Comparison of ENCODE assay signal across 9 cellular contexts in genomic region chr20:26209171-26209941, GRCh38.
A peak's percentile ranks its signal among the peaks of the same experiment; 100 is the strongest.
DNase-seq lines count a peak whose midpoint lies in the region; ATAC-seq and TF ChIP-seq lines count a peak whose summit lies in the region.
"Had no signal": no experiment of that assay in that cellular context is flagged by ENCODE, and none has a peak within 500 bp of the region (broad histone marks: within the 10 kb centered on the region; RNA-seq: fewer than 3 reads in every experiment).

No MANE protein-coding gene starts in this region.

- H3K9me3 ChIP-seq in upper lobe of right lung: no peaks in the 10 kb centered on the region

- peaks cover 29% of the 10 kb centered on the region for H3K27me3 ChIP-seq in upper lobe of right lung

- H3K36me3 ChIP-seq in upper lobe of right lung: no peaks in the 10 kb centered on the region

- intact Hi-C loops in Right ventricle myocardium superior (cut with DNase I) (no loop called here), Right ventricle myocardium inferior (cut with DNase I) (no loop called here), upper lobe of right lung (cut with DNase I) (no loop called here)

- peak overlapping the region; percentile 45 for H3K27ac ChIP-seq in upper lobe of right lung
- H3K27ac ChIP-seq: C4-2B had no signal

- TF ChIP-seq CTCF in upper lobe of right lung (IDR thresholded peaks at IDR 0.05): no peak

- POLR2A ChIA-PET in activated naive CD8-positive, alpha-beta T cell treated with anti-CD3 and anti-CD28 coated beads, Interleukin-2, amount 10 ng/mL, durations not matched to agents 7 days and 5 days (lab: Charles Lee): no interaction called here

- H3K4me3 Mint-ChIP-seq in activated naive CD8-positive, alpha-beta T cell treated with anti-CD3 and anti-CD28 coated beads, Interleukin-2, amount 10 ng/mL, durations not matched to agents 7 days and 5 days: peak overlapping the region; percentile 84

- peaks cover 2% of the 10 kb centered on the region for H3K9me3 Mint-ChIP-seq in activated naive CD8-positive, alpha-beta T cell treated with anti-CD3 and anti-CD28 coated beads, Interleukin-2, amount 10 ng/mL, durations not matched to agents 7 days and 5 days

- peak overlapping the region; percentile 79 for H3K27ac Mint-ChIP-seq in activated naive CD8-positive, alpha-beta T cell treated with anti-CD3 and anti-CD28 coated beads, Interleukin-2, amount 10 ng/mL, durations not matched to agents 7 days and 5 days

- H3K27me3 Mint-ChIP-seq in activated naive CD8-positive, alpha-beta T cell treated with anti-CD3 and anti-CD28 coated beads, Interleukin-2, amount 10 ng/mL, durations not matched to agents 7 days and 5 days: peaks cover 26% of the 10 kb centered on the region

- peak overlapping the region; percentile 46 for H3K4me3 ChIP-seq in upper lobe of right lung

- peaks cover 12% of the 10 kb centered on the region for H3K4me1 Mint-ChIP-seq in activated naive CD8-positive, alpha-beta T cell treated with anti-CD3 and anti-CD28 coated beads, Interleukin-2, amount 10 ng/mL, durations not matched to agents 7 days and 5 days

- H3K4me1 ChIP-seq in upper lobe of right lung: no peaks in the 10 kb centered on the region

- DNase-seq in Right ventricle myocardium superior: peak; percentile 30
- DNase-seq in Right ventricle myocardium inferior (ENCODE audit: missing footprints): no peak
- DNase-seq in activated naive CD8-positive, alpha-beta T cell treated with anti-CD3 and anti-CD28 coated beads, Interleukin-2, amount 10 ng/mL, durations not matched to agents 7 days and 5 days: peak; percentile 57
- peak; percentile 50 for DNase-seq in left kidney (ENCODE audit: low read depth, low spot score)
- DNase-seq in upper lobe of right lung: peak; percentile 73
- DNase-seq in midbrain (lab: John Stamatoyannopoulos, UW): no peak
- DNase-seq in SW 1271 (lab: John Stamatoyannopoulos, UW): no peak
- DNase-seq in cerebellum (ENCODE audit: low spot score): no peak

- peaks cover 19% of the 10 kb centered on the region for H3K36me3 Mint-ChIP-seq in activated naive CD8-positive, alpha-beta T cell treated with anti-CD3 and anti-CD28 coated beads, Interleukin-2, amount 10 ng/mL, durations not matched to agents 7 days and 5 days

- ATAC-seq in Right ventricle myocardium superior (ENCODE audit: poor library complexity) (no peak), Right ventricle myocardium inferior (no peak), upper lobe of right lung (peak; percentile 15)
- ATAC-seq in activated naive CD8-positive, alpha-beta T cell treated with anti-CD3 and anti-CD28 coated beads, Interleukin-2, amount 10 ng/mL, durations not matched to agents 7 days and 5 days (ENCODE audit: low read depth): peak; percentile 8

Comparison
In these comparisons a context has a peak if more than half of its experiments do, and no peak if none do; other contexts are left out.
1. DNase-seq: peak in Right ventricle myocardium superior (single experiment), activated naive CD8-positive, alpha-beta T cell treated with anti-CD3 and anti-CD28 coated beads, Interleukin-2, amount 10 ng/mL, durations not matched to agents 7 days and 5 days (single experiment), left kidney (single experiment) and upper lobe of right lung (single experiment); none in Right ventricle myocardium inferior (single experiment), midbrain (single experiment), SW 1271 (0 of 2) and cerebellum (single experiment).
2. ATAC-seq: peak in activated naive CD8-positive, alpha-beta T cell treated with anti-CD3 and anti-CD28 coated beads, Interleukin-2, amount 10 ng/mL, durations not matched to agents 7 days and 5 days (single experiment) and upper lobe of right lung (single experiment); none in Right ventricle myocardium superior (single experiment) and Right ventricle myocardium inferior (single experiment).